Comparison of ENCODE assay signal across 8 cellular contexts in genomic region chr22:19970479-19971275, GRCh38. TPM values are rescaled to one million over a fixed set of nuclear protein-coding genes. Genes with fewer than 3 reads are reported as not detected.
DNase-seq lines count a peak whose midpoint lies in the region; ATAC-seq and TF ChIP-seq lines count a peak whose summit lies in the region.

No MANE protein-coding gene starts in this region.

- peak overlapping the region in 1 of 2 donors; percentile 29 for H3K4me3 Mint-ChIP-seq in effector memory CD8-positive, alpha-beta T cell

- H3K36me3 Mint-ChIP-seq in effector memory CD8-positive, alpha-beta T cell (ENCODE audit: insufficient read depth): peaks cover 17% of the 10 kb centered on the region

- no peak overlapping the region for H3K4me3 ChIP-seq in mucosa of descending colon

- H3K36me3 ChIP-seq in mucosa of descending colon (ENCODE audit: low read depth): no peaks in the 10 kb centered on the region

- intact Hi-C loops in mucosa of descending colon (cut with DNase I, micrococcal nuclease): loop anchor here (2.0 to 5.0 kb wide), 2 partner anchors 42 to 44 kb away; no protein-coding TSS in a partner anchor

- H3K9me3 Mint-ChIP-seq in effector memory CD8-positive, alpha-beta T cell: no peaks in the 10 kb centered on the region

- ATAC-seq in effector memory CD8-positive, alpha-beta T cell (replicated peaks): peak; percentile 78
- peak; percentile 75 for ATAC-seq in mucosa of descending colon
- no peak for ATAC-seq in GM19452 (IDR thresholded peaks at IDR 0.05; ENCODE audit: unreplicated experiment)

- peak; percentile 19 for DNase-seq in NCI-H345 (lab: John Stamatoyannopoulos, UW)
- no peak for DNase-seq in NCI-H345 treated with DMSO at 0.1 percent for 48 hours (lab: John Stamatoyannopoulos, UW; ENCODE audit: unreplicated experiment)
- peak; percentile 44 for DNase-seq in NCI-H2171 treated with DMSO at 0.1 percent for 48 hours (lab: John Stamatoyannopoulos, UW)
- peak; percentile 94 for DNase-seq in activated CD8-positive, alpha-beta memory T cell treated with anti-CD3 and anti-CD28 coated beads for 24 hours
- peak; percentile 80 to 85 (median 81) for DNase-seq in effector memory CD8-positive, alpha-beta T cell
- DNase-seq in mucosa of descending colon: peak; percentile 73 to 83 (median 82)
- peak; percentile 58 to 68 for DNase-seq in stimulated activated CD8-positive, alpha-beta memory T cell treated with anti-CD3 and anti-CD28 coated beads, Interleukin-7, amount 100 ng/mL, for 1 hour (ENCODE audit: low read depth in 2 of 2)

- H3K4me1 ChIP-seq in mucosa of descending colon (ENCODE audit: low read depth): no peaks in the 10 kb centered on the region

- H3K27ac Mint-ChIP-seq in effector memory CD8-positive, alpha-beta T cell: peak overlapping the region in 1 of 2 donors; percentile 86

- H3K4me1 Mint-ChIP-seq in effector memory CD8-positive, alpha-beta T cell (ENCODE audit: low read depth in 2 of 2): peaks cover 13 to 24% of the 10 kb centered on the region in 2 donors

- TF ChIP-seq CTCF in mucosa of descending colon (IDR thresholded peaks at IDR 0.05): peak; percentile 91

- H3K27me3 Mint-ChIP-seq in effector memory CD8-positive, alpha-beta T cell: no peaks in the 10 kb centered on the region

- H3K9me3 ChIP-seq in mucosa of descending colon: no peaks in the 10 kb centered on the region

RNA-seq across cellular contexts. Expression of gene TXNRD2, which starts 29.1 kb away (rescaled TPM):
- total RNA-seq in mucosa of descending colon: 10 to 100 TPM; 20.9 to 23.6 (median 22.6) TPM

RNA-seq across cellular contexts. Expression of gene COMT, which starts 29.1 kb away (rescaled TPM):
- 10 to 100 TPM; 61.2 to 88.7 (median 70.7) TPM for total RNA-seq in mucosa of descending colon

RNA-seq across cellular contexts. Expression of gene ARVCF, which starts 45.9 kb away (rescaled TPM):
- total RNA-seq in mucosa of descending colon: 10 to 100 TPM; 11.2 to 15.3 (median 15.1) TPM

RNA-seq across cellular contexts. Expression of gene TANGO2, which starts 50.2 kb away (rescaled TPM):
- 10 to 100 TPM; 17.5 to 29.7 (median 27.6) TPM for total RNA-seq in mucosa of descending colon
